In the genomic region with DNA sequence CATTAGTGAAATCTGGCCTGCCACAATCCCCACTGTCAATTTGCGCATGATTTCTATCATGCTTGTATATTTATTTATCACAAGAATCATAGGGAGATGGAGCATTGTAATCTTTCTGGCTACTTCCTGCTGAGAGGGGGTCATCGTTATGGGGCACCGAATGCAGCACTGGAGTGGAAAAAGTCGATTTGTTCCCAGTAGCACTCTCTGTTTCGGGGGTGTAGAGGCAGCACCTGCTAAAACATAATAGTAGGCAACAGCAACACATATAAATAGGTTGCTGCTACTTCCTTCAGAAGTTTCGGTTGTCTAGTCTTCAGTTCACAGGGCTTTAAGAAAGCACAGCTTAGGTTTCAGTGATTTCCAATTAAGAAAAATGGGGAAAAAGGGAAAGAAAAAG, we compare ENCODE assay signal across 11 cellular contexts. TPM values are rescaled to one million over a fixed set of nuclear protein-coding genes. Genes with fewer than 3 reads are reported as not detected.
DNase-seq lines count a peak whose midpoint lies in the region; ATAC-seq lines count a peak whose summit lies in the region.
"Had no signal": no experiment of that assay in that cellular context is flagged by ENCODE, and none has a peak within 500 bp of the region (broad histone marks: within the 10 kb centered on the region; RNA-seq: fewer than 3 reads in every experiment).

No MANE protein-coding gene starts in this region.

- DNase-seq in T-cell: no peak
- DNase-seq in HK-2 (ENCODE audit: unreplicated experiment): no peak
- DNase-seq in activated CD4-positive, alpha-beta T cell treated with anti-CD3 and anti-CD28 coated beads, Interleukin-2, amount 50 U/mL, for 1 hour: no peak
- DNase-seq: DMS79 treated with DMSO at 0.1 percent for 48 hours, NCI-H345 had no signal

- peak overlapping the region; percentile 88 to 100 (median 98) for H3K4me3 Mint-ChIP-seq in T-cell

- peaks cover 2 to 5% of the 10 kb centered on the region in 2 donors for H3K27me3 ChIP-seq in mucosa of rectum (ENCODE audit: control insufficient read depth in 2 of 2, insufficient read depth in 2 of 2, low read length in 2 of 2)

- no peaks in the 10 kb centered on the region for H3K27me3 Mint-ChIP-seq in T-cell

- peak; percentile 48 for ATAC-seq in GM21529 (IDR thresholded peaks at IDR 0.05; ENCODE audit: unreplicated experiment)
- peak in 3 of 4 experiments; percentile 19 to 29 (median 24) for ATAC-seq in T-cell (replicated peaks in 1 of 4)
- ATAC-seq in HG03378 (IDR thresholded peaks at IDR 0.05; ENCODE audit: unreplicated experiment): no peak
- no peak for ATAC-seq in esophagus mucosa

- H3K4me1 ChIP-seq in mucosa of rectum (ENCODE audit: control insufficient read depth in 2 of 2, insufficient read depth in 2 of 2, low read length in 2 of 2): peaks cover 0 to 3% of the 10 kb centered on the region in 2 donors
- H3K4me1 ChIP-seq: parathyroid adenoma had no signal

- no peaks in the 10 kb centered on the region for H3K36me3 ChIP-seq in mucosa of rectum (ENCODE audit: control insufficient read depth in 2 of 2, insufficient read depth in 2 of 2, low read length in 2 of 2)

- POLR2A ChIA-PET in T-cell (lab: Charles Lee): interaction anchor here in 1 of 2 donors (4.2 kb wide), 1 partner anchor 21 kb away, joined by 26 read pairs; no protein-coding TSS in a partner anchor

- no peak overlapping the region for H3K9ac ChIP-seq in mucosa of rectum (ENCODE audit: low read depth in 1 of 2, low read length in 2 of 2)
- H3K9ac ChIP-seq: parathyroid adenoma had no signal

- CTCF ChIA-PET in T-cell (lab: Charles Lee): interaction anchor here in 1 of 2 donors (3.1 kb wide), 1 partner anchor 16 kb away, joined by 42 read pairs; no protein-coding TSS in a partner anchor

- H3K36me3 Mint-ChIP-seq in T-cell: peaks cover 47% of the 10 kb centered on the region

- H3K27ac ChIP-seq in mucosa of rectum (ENCODE audit: low read depth in 2 of 2, low read length in 2 of 2): peak overlapping the region; percentile 66 to 81
- H3K27ac ChIP-seq: parathyroid adenoma had no signal

- peak overlapping the region; percentile 98; the same call in 1 of the 2 replicates for H3K4me3 ChIP-seq in GM08714 (ENCODE audit: low read length)
- peak overlapping the region in 1 of 2 donors; percentile 70 for H3K4me3 ChIP-seq in mucosa of rectum (ENCODE audit: low read length in 2 of 2)

- peaks cover 67 to 82% (median 73%) of the 10 kb centered on the region in 3 donors for H3K4me1 Mint-ChIP-seq in T-cell

- H3K9me3 ChIP-seq in mucosa of rectum (ENCODE audit: control insufficient read depth in 2 of 2, low read length in 2 of 2): no peaks in the 10 kb centered on the region

- peaks cover 0 to 3% (median 0%) of the 10 kb centered on the region in 3 donors for H3K9me3 Mint-ChIP-seq in T-cell

- peak overlapping the region; percentile 97 to 99 for H3K27ac Mint-ChIP-seq in T-cell

RNA-seq across cellular contexts. Expression of a gene that starts 23.4 kb away (rescaled TPM):
- total RNA-seq in T-cell: 10 to 100 TPM; 34.5 to 63.1 (median 40.3) TPM
- 2.0 TPM for total RNA-seq in esophagus mucosa

Comparison
In these comparisons a context has a peak if more than half of its experiments do, and no peak if none do; other contexts are left out.
1. ATAC-seq: peak in GM21529 (single experiment) and T-cell (3 of 4); none in HG03378 (single experiment) and esophagus mucosa (single experiment).
2. RNA of a gene that starts 23.4 kb away (total RNA-seq): 34.5 to 63.1 TPM in T-cell; 2.0 TPM in esophagus mucosa (single experiment); every median in the first group is over 10 times any median in the second.